ENCODE assay signal across 8 cellular contexts in genomic region chrX:1391707-1392375, GRCh38. TPM values are rescaled to one million over a fixed set of nuclear protein-coding genes. Genes with fewer than 3 reads are reported as not detected.
A peak's percentile ranks its signal among the peaks of the same experiment; 100 is the strongest.
DNase-seq lines count a peak whose midpoint lies in the region; ATAC-seq and TF ChIP-seq lines count a peak whose summit lies in the region.

SLC25A6 (minus strand) TSS chrX:1392113; CDS start chrX:1392009, 104 bp downstream.

- H3K27me3 Mint-ChIP-seq in activated T-helper 1 cell treated with anti-CD3 and anti-CD28 coated beads, Interleukin-12 subunit alpha, Interleukin-12 subunit beta, Interleukin-2, Interleukin-4 antibody, amounts not matched to agents 30 ng/mL and 10 ng/mL and 1 ng/mL, durations not matched to agents 14 hours and 24 hours and 36 hours (ENCODE audit: insufficient read depth): no peaks in the 10 kb centered on the region

- intact Hi-C loops in activated T-helper 1 cell treated with anti-CD3 and anti-CD28 coated beads, Interleukin-12 subunit alpha, Interleukin-12 subunit beta, Interleukin-2, Interleukin-4 antibody, amounts not matched to agents 30 ng/mL and 10 ng/mL and 1 ng/mL, durations not matched to agents 14 hours and 24 hours and 36 hours (cut with micrococcal nuclease): loop anchor here (1.0 to 10.0 kb wide), 12 partner anchors 61 to 1299 kb away; partner anchors contain the start of genes AKAP17A, CD99, GTPBP6 and P2RY8

- H3K4me2 ChIP-seq in GM23248 (ENCODE audit: unreplicated experiment) (peak within 1 kb of the TSS; percentile 97), Loucy (ENCODE audit: low read depth, low read length, poor library complexity, severe bottlenecking) (peak within 1 kb of the TSS; percentile 87)

- H3K27ac ChIP-seq in GM23248 (peak within 1 kb of the TSS; percentile 95), thymus (ENCODE audit: low read depth) (peak within 1 kb of the TSS; percentile 98)

- H3F3A ChIP-seq in GM23248 (ENCODE audit: insufficient read depth) (peaks cover 10% of the 10 kb centered on the region; the same call in 1 of the 2 replicates), Loucy (ENCODE audit: low read depth) (no peaks in the 10 kb centered on the region)

- H3K4me3 ChIP-seq in GM23248: peak within 1 kb of the TSS; percentile 93
- H3K4me3 ChIP-seq in Loucy (ENCODE audit: low read length, poor library complexity, severe bottlenecking): peak within 1 kb of the TSS; percentile 93
- H3K4me3 ChIP-seq in thymus (ENCODE audit: low read length): peak within 1 kb of the TSS; percentile 80

- H3K27me3 ChIP-seq in GM23248 (replicated peaks; ENCODE audit: insufficient read depth) (no peaks in the 10 kb centered on the region), Loucy (ENCODE audit: insufficient read depth, low read length, poor library complexity, severe bottlenecking) (no peaks in the 10 kb centered on the region), thymus (ENCODE audit: control insufficient read depth, insufficient read depth) (no peaks in the 10 kb centered on the region)

- H3K9me3 ChIP-seq in GM23248 (ENCODE audit: low read depth) (no peaks in the 10 kb centered on the region), Loucy (ENCODE audit: insufficient read depth, low read depth, low read length) (no peaks in the 10 kb centered on the region), thymus (ENCODE audit: control insufficient read depth) (no peaks in the 10 kb centered on the region)

- H3K27ac Mint-ChIP-seq in activated T-helper 1 cell treated with anti-CD3 and anti-CD28 coated beads, Interleukin-12 subunit alpha, Interleukin-12 subunit beta, Interleukin-2, Interleukin-4 antibody, amounts not matched to agents 30 ng/mL and 10 ng/mL and 1 ng/mL, durations not matched to agents 14 hours and 24 hours and 36 hours: peak within 1 kb of the TSS; percentile 95

- peaks cover 45% of the 10 kb centered on the region for H3K4me1 Mint-ChIP-seq in activated T-helper 1 cell treated with anti-CD3 and anti-CD28 coated beads, Interleukin-12 subunit alpha, Interleukin-12 subunit beta, Interleukin-2, Interleukin-4 antibody, amounts not matched to agents 30 ng/mL and 10 ng/mL and 1 ng/mL, durations not matched to agents 14 hours and 24 hours and 36 hours (ENCODE audit: low read depth)

- in situ Hi-C loops in GM23248 (cut with MboI): no loop called here

- peaks cover 52% of the 10 kb centered on the region for H3K36me3 Mint-ChIP-seq in activated T-helper 1 cell treated with anti-CD3 and anti-CD28 coated beads, Interleukin-12 subunit alpha, Interleukin-12 subunit beta, Interleukin-2, Interleukin-4 antibody, amounts not matched to agents 30 ng/mL and 10 ng/mL and 1 ng/mL, durations not matched to agents 14 hours and 24 hours and 36 hours (ENCODE audit: low read depth)

- H3K79me2 ChIP-seq in GM23248 (ENCODE audit: insufficient read depth) (peaks cover 72% of the 10 kb centered on the region), Loucy (ENCODE audit: insufficient read depth, low read length) (peaks cover 77% of the 10 kb centered on the region)

- H3K36me3 ChIP-seq in GM23248 (ENCODE audit: low read depth) (peaks cover 9% of the 10 kb centered on the region; the same call in 1 of the 2 replicates), Loucy (ENCODE audit: insufficient read depth, low read length) (peaks cover 30% of the 10 kb centered on the region; the same call in 1 of the 2 replicates), thymus (ENCODE audit: control insufficient read depth, insufficient read depth) (peaks cover 41% of the 10 kb centered on the region)

- peaks cover 24% of the 10 kb centered on the region for H3K4me1 ChIP-seq in GM23248 (ENCODE audit: insufficient read depth)
- H3K4me1 ChIP-seq in Loucy (ENCODE audit: insufficient read depth, low read length, poor library complexity, severe bottlenecking): peaks cover 3% of the 10 kb centered on the region
- peaks cover 8% of the 10 kb centered on the region for H3K4me1 ChIP-seq in thymus (ENCODE audit: control insufficient read depth, insufficient read depth, low read length)

- DNase-seq in EH (ENCODE audit: low read depth) (peak; percentile 97), GM23248 (peak; percentile 99), foreskin melanocyte (peak; percentile 91), omental fat pad (ENCODE audit: low spot score) (peak; percentile 84), NCI-H146 treated with DMSO at 0.1 percent for 48 hours (lab: John Stamatoyannopoulos, UW; ENCODE audit: unreplicated experiment) (no peak)
- DNase-seq in activated T-helper 1 cell treated with anti-CD3 and anti-CD28 coated beads, Interleukin-12 subunit alpha, Interleukin-12 subunit beta, Interleukin-2, Interleukin-4 antibody, amounts not matched to agents 30 ng/mL and 10 ng/mL and 1 ng/mL, durations not matched to agents 14 hours and 24 hours and 36 hours (ENCODE audit: low spot score): peak; percentile 100

- H3K9me2 ChIP-seq in GM23248 (ENCODE audit: insufficient read depth): no peaks in the 10 kb centered on the region
- no peaks in the 10 kb centered on the region for H3K9me2 ChIP-seq in Loucy (replicated peaks; ENCODE audit: low read depth, low read length)

- no peaks in the 10 kb centered on the region for H3K9me3 Mint-ChIP-seq in activated T-helper 1 cell treated with anti-CD3 and anti-CD28 coated beads, Interleukin-12 subunit alpha, Interleukin-12 subunit beta, Interleukin-2, Interleukin-4 antibody, amounts not matched to agents 30 ng/mL and 10 ng/mL and 1 ng/mL, durations not matched to agents 14 hours and 24 hours and 36 hours

- H4K20me1 ChIP-seq in GM23248 (ENCODE audit: insufficient read depth) (peaks cover 15% of the 10 kb centered on the region), Loucy (ENCODE audit: insufficient read depth, low read length, poor library complexity, severe bottlenecking) (peaks cover 37% of the 10 kb centered on the region)

- peak within 1 kb of the TSS; percentile 93 for H3K4me3 Mint-ChIP-seq in activated T-helper 1 cell treated with anti-CD3 and anti-CD28 coated beads, Interleukin-12 subunit alpha, Interleukin-12 subunit beta, Interleukin-2, Interleukin-4 antibody, amounts not matched to agents 30 ng/mL and 10 ng/mL and 1 ng/mL, durations not matched to agents 14 hours and 24 hours and 36 hours

- ATAC-seq in omental fat pad (ENCODE audit: low FRiP score): peak; percentile 97

- no peak for TF ChIP-seq CTCF in Loucy (conservative IDR thresholded peaks at IDR 0.05; ENCODE audit: low read length)
- TF ChIP-seq CTCF in omental fat pad (IDR thresholded peaks at IDR 0.05): no peak

- H3K9ac ChIP-seq in GM23248 (peak within 1 kb of the TSS; percentile 98), Loucy (ENCODE audit: low read depth, low read length, poor library complexity, severe bottlenecking) (peak within 1 kb of the TSS; percentile 98)

- H2AFZ ChIP-seq in GM23248 (peak within 1 kb of the TSS; percentile 84), Loucy (ENCODE audit: low read length) (peak within 1 kb of the TSS; percentile 73; the same call in 1 of the 2 replicates)

- WGBS in GM23248 (ENCODE audit: low coverage in 1 of 2, low lambda C conversion rate in 2 of 2, missing lambda C conversion rate in 2 of 2), 2 experiments: 0 to 1% methylated on average over 28 to 75 of the region's 90 CpGs
- WGBS in thymus: under 1% methylated on average over 90 of the region's 90 CpGs

RNA-seq across cellular contexts. Expression of gene SLC25A6, which starts in this region (rescaled TPM):
- total RNA-seq in GM23248 (2014; rRNA removed; shearing (Covaris generic)): 187 and 256 TPM in 2 replicates
- polyA plus RNA-seq in GM23248 (2016; fragmentation: Nextera tagmentation; extraction: Ambion mirVana) (317 and 336 TPM in 2 replicates), thymus (230 TPM)
- 281 and 289 TPM in 2 replicates for total RNA-seq in activated T-helper 1 cell treated with anti-CD3 and anti-CD28 coated beads, Interleukin-12 subunit alpha, Interleukin-12 subunit beta, Interleukin-2, Interleukin-4 antibody, amounts not matched to agents 30 ng/mL and 10 ng/mL and 1 ng/mL, durations not matched to agents 14 hours and 24 hours and 36 hours
- total RNA-seq in omental fat pad: 100 to 1,000 TPM; 342 to 468 (median 415) TPM
